ENCODE assay signal across 18 cellular contexts in the genomic region with DNA sequence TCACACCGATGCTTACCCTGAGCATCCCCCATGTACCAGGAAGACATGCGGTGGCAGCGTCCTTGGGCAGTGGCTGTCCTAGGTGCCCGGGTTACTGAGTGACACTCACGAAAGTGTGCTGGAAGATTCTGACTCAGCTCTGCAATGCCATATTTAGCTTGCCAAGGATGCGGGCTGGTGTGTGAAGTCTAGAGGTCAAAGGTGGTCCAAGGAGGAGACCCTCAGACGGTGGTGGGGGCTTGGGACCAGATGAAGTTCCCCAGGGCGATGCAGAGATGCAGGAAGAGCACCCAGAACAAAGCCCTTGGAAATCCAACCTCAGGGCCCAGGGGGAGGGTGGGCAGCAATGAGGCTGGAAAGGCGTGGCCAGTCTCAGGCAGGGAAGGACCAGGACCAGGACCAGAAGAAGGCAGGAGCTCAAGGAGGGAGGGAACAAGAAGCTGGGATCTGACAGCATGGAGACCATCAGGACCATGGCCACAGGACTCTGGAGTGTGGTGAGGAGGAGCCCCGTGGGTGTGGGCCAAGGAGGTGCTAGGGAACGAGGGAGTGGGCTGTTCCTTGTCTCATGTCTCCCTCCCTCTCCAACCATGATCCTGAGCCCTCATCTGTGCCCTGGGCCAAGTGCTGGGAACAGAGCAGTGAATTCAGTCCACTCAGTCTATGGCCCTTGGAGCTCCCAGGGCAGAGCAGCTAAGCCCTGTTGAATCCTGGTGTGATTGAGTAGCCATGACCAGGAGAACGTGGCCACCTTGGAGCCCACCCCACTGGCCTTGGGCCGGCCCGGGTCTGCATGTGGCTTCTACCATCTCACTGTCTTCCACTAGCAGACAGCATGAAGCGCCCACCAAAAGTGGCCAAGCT.
DNase-seq lines count a peak whose midpoint lies in the region; ATAC-seq and TF ChIP-seq lines count a peak whose summit lies in the region.
"Had no signal": no experiment of that assay in that cellular context is flagged by ENCODE, and none has a peak within 500 bp of the region (broad histone marks: within the 10 kb centered on the region; RNA-seq: fewer than 3 reads in every experiment).

No MANE protein-coding gene starts in this region.

- H3K27ac Mint-ChIP-seq in activated naive CD8-positive, alpha-beta T cell treated with anti-CD3 and anti-CD28 coated beads, Interleukin-2, amount 10 ng/mL, durations not matched to agents 7 days and 5 days = no peak overlapping the region
- H3K27ac Mint-ChIP-seq in activated naive CD8-positive, alpha-beta T cell treated with anti-CD3 and anti-CD28 coated beads, Interleukin-2, amount 50 U/mL, for 24 hours = no peak overlapping the region
- H3K27ac Mint-ChIP-seq in endodermal cell = no peak overlapping the region
- no peak overlapping the region for H3K27ac Mint-ChIP-seq in osteocyte (ENCODE audit: unreplicated experiment)
- H3K27ac Mint-ChIP-seq: CD8-positive, alpha-beta T cell had no signal

- no peak for ATAC-seq in activated naive CD8-positive, alpha-beta T cell treated with anti-CD3 and anti-CD28 coated beads, Interleukin-2, amount 10 ng/mL, durations not matched to agents 7 days and 5 days (ENCODE audit: low read depth)
- ATAC-seq in activated naive CD8-positive, alpha-beta T cell treated with anti-CD3 and anti-CD28 coated beads, Interleukin-2, amount 50 U/mL, for 24 hours = no peak
- ATAC-seq in GM18498 (IDR thresholded peaks at IDR 0.05; ENCODE audit: unreplicated experiment) = no peak
- ATAC-seq: CD8-positive, alpha-beta T cell had no signal

- POLR2A ChIA-PET in activated naive CD8-positive, alpha-beta T cell treated with anti-CD3 and anti-CD28 coated beads, Interleukin-2, amount 10 ng/mL, durations not matched to agents 7 days and 5 days (lab: Charles Lee) = no interaction called here

- DNase-seq in activated naive CD8-positive, alpha-beta T cell treated with anti-CD3 and anti-CD28 coated beads, Interleukin-2, amount 10 ng/mL, durations not matched to agents 7 days and 5 days = no peak
- no peak for DNase-seq in activated naive CD8-positive, alpha-beta T cell treated with anti-CD3 and anti-CD28 coated beads, Interleukin-2, amount 50 U/mL, for 24 hours
- DNase-seq in Daoy (ENCODE audit: low read depth) = peak; percentile 1
- peak; percentile 24 for DNase-seq in endodermal cell
- peak; percentile 84 for DNase-seq in osteocyte (ENCODE audit: extremely low spot score, unreplicated experiment)
- no peak for DNase-seq in foreskin fibroblast
- DNase-seq: ACHN, DMS79, GM23248, NCI-H187 treated with DMSO at 0.1 percent for 48 hours, NCI-H2171 treated with DMSO at 0.1 percent for 48 hours, NCI-H446 treated with DMSO at 0.1 percent for 48 hours, OCI-M1, RPMI8226 had no signal

- H3K9me3 ChIP-seq in endodermal cell (ENCODE audit: control insufficient read depth, low read length) = no peaks in the 10 kb centered on the region
- H3K9me3 ChIP-seq: SJSA1 had no signal

- peak overlapping the region; percentile 30 for H3K4me3 Mint-ChIP-seq in activated naive CD8-positive, alpha-beta T cell treated with anti-CD3 and anti-CD28 coated beads, Interleukin-2, amount 10 ng/mL, durations not matched to agents 7 days and 5 days
- no peak overlapping the region for H3K4me3 Mint-ChIP-seq in activated naive CD8-positive, alpha-beta T cell treated with anti-CD3 and anti-CD28 coated beads, Interleukin-2, amount 50 U/mL, for 24 hours
- H3K4me3 Mint-ChIP-seq in endodermal cell (no peak overlapping the region), osteocyte (ENCODE audit: unreplicated experiment) (no peak overlapping the region)
- H3K4me3 Mint-ChIP-seq: B cell; CD8-positive, alpha-beta T cell had no signal

- peaks cover 8% of the 10 kb centered on the region for H3K27me3 Mint-ChIP-seq in activated naive CD8-positive, alpha-beta T cell treated with anti-CD3 and anti-CD28 coated beads, Interleukin-2, amount 10 ng/mL, durations not matched to agents 7 days and 5 days
- peaks cover 7% of the 10 kb centered on the region for H3K27me3 Mint-ChIP-seq in activated naive CD8-positive, alpha-beta T cell treated with anti-CD3 and anti-CD28 coated beads, Interleukin-2, amount 50 U/mL, for 24 hours
- H3K27me3 Mint-ChIP-seq in endodermal cell (ENCODE audit: insufficient read depth) = peaks cover 5% of the 10 kb centered on the region
- H3K27me3 Mint-ChIP-seq in osteocyte (ENCODE audit: unreplicated experiment) = peaks cover 3% of the 10 kb centered on the region
- H3K27me3 Mint-ChIP-seq: B cell had no signal

- H3K9ac ChIP-seq in endodermal cell (ENCODE audit: extremely low read depth, low read length, poor library complexity, severe bottlenecking) = no peak overlapping the region
- H3K9ac ChIP-seq: GM23248 had no signal

- no peaks in the 10 kb centered on the region for H3K9me3 Mint-ChIP-seq in activated naive CD8-positive, alpha-beta T cell treated with anti-CD3 and anti-CD28 coated beads, Interleukin-2, amount 10 ng/mL, durations not matched to agents 7 days and 5 days
- no peaks in the 10 kb centered on the region for H3K9me3 Mint-ChIP-seq in activated naive CD8-positive, alpha-beta T cell treated with anti-CD3 and anti-CD28 coated beads, Interleukin-2, amount 50 U/mL, for 24 hours
- H3K9me3 Mint-ChIP-seq in endodermal cell (no peaks in the 10 kb centered on the region), osteocyte (ENCODE audit: unreplicated experiment) (no peaks in the 10 kb centered on the region)
- H3K9me3 Mint-ChIP-seq: CD8-positive, alpha-beta T cell had no signal

- 94 to 100% methylated on average over 2 to 15 of the region's 15 CpGs for WGBS in endodermal cell (ENCODE audit: insufficient coverage in 1 of 2, insufficient read length in 1 of 2), 2 experiments

- H3K27me3 ChIP-seq in endodermal cell (ENCODE audit: control insufficient read depth, insufficient read depth, low read length, poor library complexity, severe bottlenecking) = peaks cover 8% of the 10 kb centered on the region
- H3K27me3 ChIP-seq: SJSA1 had no signal

- no peak overlapping the region for H3K27ac ChIP-seq in endodermal cell (ENCODE audit: low read depth, low read length)
- H3K27ac ChIP-seq: GM23248, SJSA1 had no signal

- H3K36me3 Mint-ChIP-seq in activated naive CD8-positive, alpha-beta T cell treated with anti-CD3 and anti-CD28 coated beads, Interleukin-2, amount 10 ng/mL, durations not matched to agents 7 days and 5 days = no peaks in the 10 kb centered on the region
- H3K36me3 Mint-ChIP-seq in activated naive CD8-positive, alpha-beta T cell treated with anti-CD3 and anti-CD28 coated beads, Interleukin-2, amount 50 U/mL, for 24 hours (ENCODE audit: low read depth) = no peaks in the 10 kb centered on the region
- H3K36me3 Mint-ChIP-seq in endodermal cell (ENCODE audit: low read depth) = no peaks in the 10 kb centered on the region
- no peaks in the 10 kb centered on the region for H3K36me3 Mint-ChIP-seq in osteocyte (ENCODE audit: unreplicated experiment)
- H3K36me3 Mint-ChIP-seq: CD8-positive, alpha-beta T cell had no signal

- H3K36me3 ChIP-seq in endodermal cell (ENCODE audit: control insufficient read depth, insufficient read depth, low read length) = no peaks in the 10 kb centered on the region
- H3K36me3 ChIP-seq: SJSA1 had no signal

- H3K4me1 ChIP-seq in endodermal cell (ENCODE audit: control insufficient read depth, insufficient read depth, low read length) = peaks cover 12% of the 10 kb centered on the region
- H3K4me1 ChIP-seq: SJSA1 had no signal

- TF ChIP-seq CTCF in endodermal cell (conservative IDR thresholded peaks at IDR 0.05) (no peak), osteocyte (IDR thresholded peaks at IDR 0.05) (no peak), foreskin fibroblast (IDR thresholded peaks at IDR 0.05; ENCODE audit: low read depth, low read length) (no peak)

- no peak overlapping the region for H3K4me3 ChIP-seq in endodermal cell (ENCODE audit: low read length)
- no peak overlapping the region for H3K4me3 ChIP-seq in foreskin fibroblast (ENCODE audit: low read depth in 1 of 2, low read length in 2 of 2)
- H3K4me3 ChIP-seq: GM23248, SJSA1 had no signal

- H3K4me1 Mint-ChIP-seq in activated naive CD8-positive, alpha-beta T cell treated with anti-CD3 and anti-CD28 coated beads, Interleukin-2, amount 10 ng/mL, durations not matched to agents 7 days and 5 days = peaks cover 11% of the 10 kb centered on the region
- no peaks in the 10 kb centered on the region for H3K4me1 Mint-ChIP-seq in activated naive CD8-positive, alpha-beta T cell treated with anti-CD3 and anti-CD28 coated beads, Interleukin-2, amount 50 U/mL, for 24 hours
- H3K4me1 Mint-ChIP-seq in endodermal cell = peaks cover 29% of the 10 kb centered on the region
- H3K4me1 Mint-ChIP-seq in osteocyte (ENCODE audit: unreplicated experiment) = no peaks in the 10 kb centered on the region
- H3K4me1 Mint-ChIP-seq: B cell had no signal

Comparison
In these comparisons a context has a peak if more than half of its experiments do, and no peak if none do; other contexts are left out.
1. DNase-seq: peak in Daoy (single experiment), endodermal cell (single experiment) and osteocyte (single experiment); none in activated naive CD8-positive, alpha-beta T cell treated with anti-CD3 and anti-CD28 coated beads, Interleukin-2, amount 10 ng/mL, durations not matched to agents 7 days and 5 days (single experiment), activated naive CD8-positive, alpha-beta T cell treated with anti-CD3 and anti-CD28 coated beads, Interleukin-2, amount 50 U/mL, for 24 hours (single experiment) and foreskin fibroblast (0 of 2).